1 cellular context compared by ENCODE assay signal in genomic region chr2:171432969-171433762, GRCh38.
TF ChIP-seq lines count a peak whose summit lies in the region.

No MANE protein-coding gene starts in this region.

TF ChIP-seq in HepG2, 621 proteins besides CTCF, POLR2A, EP300 and RAD21 (continued from another document and continues in another):
- TF ChIP-seq ZNF639 (CRISPR knock-in tag; conservative IDR thresholded peaks at IDR 0.05): no peak
- no peak for TF ChIP-seq CHCHD3 (CRISPR knock-in tag; IDR thresholded peaks at IDR 0.05)
- no peak for TF ChIP-seq ZNF652 (CRISPR knock-in tag; IDR thresholded peaks at IDR 0.05; ENCODE audit: borderline replicate concordance, low read depth)
- TF ChIP-seq SAP130 (CRISPR knock-in tag; IDR thresholded peaks at IDR 0.05; ENCODE audit: low read depth): peak; percentile 39
- no peak for TF ChIP-seq ZNF720 (CRISPR knock-in tag; IDR thresholded peaks at IDR 0.05)
- TF ChIP-seq ZNF326 (CRISPR knock-in tag; IDR thresholded peaks at IDR 0.05; ENCODE audit: borderline replicate concordance): no peak
- TF ChIP-seq GMEB1 (CRISPR knock-in tag; IDR thresholded peaks at IDR 0.05; ENCODE audit: borderline replicate concordance): no peak
- TF ChIP-seq PTBP1 (IDR thresholded peaks at IDR 0.05; ENCODE audit: low read depth, low read length, poor library complexity, severe bottlenecking): no peak
- TF ChIP-seq PAX8 (CRISPR knock-in tag; IDR thresholded peaks at IDR 0.05; ENCODE audit: borderline replicate concordance): no peak
- no peak; the same call in 1 of the 2 replicates for TF ChIP-seq ZNF605 (CRISPR knock-in tag; IDR thresholded peaks at IDR 0.05)
- peak; percentile 35; the same call in 1 of the 2 replicates for TF ChIP-seq NKX3-1 (CRISPR knock-in tag; IDR thresholded peaks at IDR 0.05)
- TF ChIP-seq PHB2 (IDR thresholded peaks at IDR 0.05; ENCODE audit: partially characterized antibody): no peak
- 0 out of 2 replicates have a peak, but pooled peaks have one; percentile 50 for TF ChIP-seq ZNF782 (CRISPR knock-in tag; IDR thresholded peaks at IDR 0.05; ENCODE audit: borderline replicate concordance)
- TF ChIP-seq ATRX (CRISPR knock-in tag; IDR thresholded peaks at IDR 0.05; ENCODE audit: borderline replicate concordance): no peak
- TF ChIP-seq, protein P1, sequence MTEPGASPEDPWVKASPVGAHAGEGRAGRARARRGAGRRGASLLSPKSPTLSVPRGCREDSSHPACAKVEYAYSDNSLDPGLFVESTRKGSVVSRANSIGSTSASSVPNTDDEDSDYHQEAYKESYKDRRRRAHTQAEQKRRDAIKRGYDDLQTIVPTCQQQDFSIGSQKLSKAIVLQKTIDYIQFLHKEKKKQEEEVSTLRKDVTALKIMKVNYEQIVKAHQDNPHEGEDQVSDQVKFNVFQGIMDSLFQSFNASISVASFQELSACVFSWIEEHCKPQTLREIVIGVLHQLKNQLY (CRISPR knock-in tag; IDR thresholded peaks at IDR 0.05): no peak
- 0 out of 2 replicates have a peak, but pooled peaks have one; percentile 22 for TF ChIP-seq ZNF589 (CRISPR knock-in tag; conservative IDR thresholded peaks at IDR 0.05)
- TF ChIP-seq YEATS2 (CRISPR knock-in tag; IDR thresholded peaks at IDR 0.05; ENCODE audit: borderline replicate concordance): 0 out of 2 replicates have a peak, but pooled peaks have one; percentile 13
- 0 out of 2 replicates have a peak, but pooled peaks have one; percentile 11 for TF ChIP-seq ZNF136 (CRISPR knock-in tag; IDR thresholded peaks at IDR 0.05; ENCODE audit: low read depth)
- TF ChIP-seq, protein P2, sequence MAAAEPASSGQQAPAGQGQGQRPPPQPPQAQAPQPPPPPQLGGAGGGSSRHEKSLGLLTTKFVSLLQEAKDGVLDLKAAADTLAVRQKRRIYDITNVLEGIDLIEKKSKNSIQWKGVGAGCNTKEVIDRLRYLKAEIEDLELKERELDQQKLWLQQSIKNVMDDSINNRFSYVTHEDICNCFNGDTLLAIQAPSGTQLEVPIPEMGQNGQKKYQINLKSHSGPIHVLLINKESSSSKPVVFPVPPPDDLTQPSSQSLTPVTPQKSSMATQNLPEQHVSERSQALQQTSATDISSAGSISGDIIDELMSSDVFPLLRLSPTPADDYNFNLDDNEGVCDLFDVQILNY (CRISPR knock-in tag; conservative IDR thresholded peaks at IDR 0.05): no peak
- TF ChIP-seq KLF6 (CRISPR knock-in tag; IDR thresholded peaks at IDR 0.05): no peak; the same call in 1 of the 2 replicates
- TF ChIP-seq SKI (IDR thresholded peaks at IDR 0.05; ENCODE audit: partially characterized antibody): peak; percentile 52
- no peak for TF ChIP-seq TFAP4 (IDR thresholded peaks at IDR 0.05; ENCODE audit: borderline replicate concordance, low read depth)
- TF ChIP-seq, protein P3, sequence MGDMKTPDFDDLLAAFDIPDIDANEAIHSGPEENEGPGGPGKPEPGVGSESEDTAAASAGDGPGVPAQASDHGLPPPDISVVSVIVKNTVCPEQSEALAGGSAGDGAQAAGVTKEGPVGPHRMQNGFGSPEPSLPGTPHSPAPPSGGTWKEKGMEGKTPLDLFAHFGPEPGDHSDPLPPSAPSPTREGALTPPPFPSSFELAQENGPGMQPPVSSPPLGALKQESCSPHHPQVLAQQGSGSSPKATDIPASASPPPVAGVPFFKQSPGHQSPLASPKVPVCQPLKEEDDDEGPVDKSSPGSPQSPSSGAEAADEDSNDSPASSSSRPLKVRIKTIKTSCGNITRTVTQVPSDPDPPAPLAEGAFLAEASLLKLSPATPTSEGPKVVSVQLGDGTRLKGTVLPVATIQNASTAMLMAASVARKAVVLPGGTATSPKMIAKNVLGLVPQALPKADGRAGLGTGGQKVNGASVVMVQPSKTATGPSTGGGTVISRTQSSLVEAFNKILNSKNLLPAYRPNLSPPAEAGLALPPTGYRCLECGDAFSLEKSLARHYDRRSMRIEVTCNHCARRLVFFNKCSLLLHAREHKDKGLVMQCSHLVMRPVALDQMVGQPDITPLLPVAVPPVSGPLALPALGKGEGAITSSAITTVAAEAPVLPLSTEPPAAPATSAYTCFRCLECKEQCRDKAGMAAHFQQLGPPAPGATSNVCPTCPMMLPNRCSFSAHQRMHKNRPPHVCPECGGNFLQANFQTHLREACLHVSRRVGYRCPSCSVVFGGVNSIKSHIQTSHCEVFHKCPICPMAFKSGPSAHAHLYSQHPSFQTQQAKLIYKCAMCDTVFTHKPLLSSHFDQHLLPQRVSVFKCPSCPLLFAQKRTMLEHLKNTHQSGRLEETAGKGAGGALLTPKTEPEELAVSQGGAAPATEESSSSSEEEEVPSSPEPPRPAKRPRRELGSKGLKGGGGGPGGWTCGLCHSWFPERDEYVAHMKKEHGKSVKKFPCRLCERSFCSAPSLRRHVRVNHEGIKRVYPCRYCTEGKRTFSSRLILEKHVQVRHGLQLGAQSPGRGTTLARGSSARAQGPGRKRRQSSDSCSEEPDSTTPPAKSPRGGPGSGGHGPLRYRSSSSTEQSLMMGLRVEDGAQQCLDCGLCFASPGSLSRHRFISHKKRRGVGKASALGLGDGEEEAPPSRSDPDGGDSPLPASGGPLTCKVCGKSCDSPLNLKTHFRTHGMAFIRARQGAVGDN (CRISPR knock-in tag; IDR thresholded peaks at IDR 0.05): no peak
- no peak for TF ChIP-seq CEBPB (IDR thresholded peaks at IDR 0.05; ENCODE audit: borderline replicate concordance, low read depth, low read length)
- no peak for TF ChIP-seq NFYB (CRISPR knock-in tag; IDR thresholded peaks at IDR 0.05)
- TF ChIP-seq, protein P4, sequence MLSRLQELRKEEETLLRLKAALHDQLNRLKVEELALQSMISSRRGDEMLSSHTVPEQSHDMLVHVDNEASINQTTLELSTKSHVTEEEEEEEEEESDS (CRISPR knock-in tag; IDR thresholded peaks at IDR 0.05; ENCODE audit: borderline replicate concordance): no peak
- no peak for TF ChIP-seq ZNF225 (CRISPR knock-in tag; IDR thresholded peaks at IDR 0.05)
- no peak for TF ChIP-seq ZNF770 (CRISPR knock-in tag; IDR thresholded peaks at IDR 0.05)
- no peak for TF ChIP-seq CREM (IDR thresholded peaks at IDR 0.05)
- no peak for TF ChIP-seq CREM (CRISPR knock-in tag; IDR thresholded peaks at IDR 0.05)
- no peak for TF ChIP-seq NCOA5 (CRISPR knock-in tag; IDR thresholded peaks at IDR 0.05)
- TF ChIP-seq, protein P5, sequence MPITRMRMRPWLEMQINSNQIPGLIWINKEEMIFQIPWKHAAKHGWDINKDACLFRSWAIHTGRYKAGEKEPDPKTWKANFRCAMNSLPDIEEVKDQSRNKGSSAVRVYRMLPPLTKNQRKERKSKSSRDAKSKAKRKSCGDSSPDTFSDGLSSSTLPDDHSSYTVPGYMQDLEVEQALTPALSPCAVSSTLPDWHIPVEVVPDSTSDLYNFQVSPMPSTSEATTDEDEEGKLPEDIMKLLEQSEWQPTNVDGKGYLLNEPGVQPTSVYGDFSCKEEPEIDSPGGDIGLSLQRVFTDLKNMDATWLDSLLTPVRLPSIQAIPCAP (CRISPR knock-in tag; IDR thresholded peaks at IDR 0.05; ENCODE audit: low read depth): no peak
- 0 out of 2 replicates have a peak, but pooled peaks have one; percentile 21 for TF ChIP-seq NCOR1 (IDR thresholded peaks at IDR 0.05; ENCODE audit: borderline replicate concordance, low read length)
- no peak for TF ChIP-seq EEA1 (CRISPR knock-in tag; IDR thresholded peaks at IDR 0.05; ENCODE audit: borderline replicate concordance)
- TF ChIP-seq SRF (IDR thresholded peaks at IDR 0.05; ENCODE audit: low read depth, low read length): no peak
- TF ChIP-seq TOE1 (CRISPR knock-in tag; IDR thresholded peaks at IDR 0.05): no peak
- no peak for TF ChIP-seq WIZ (CRISPR knock-in tag; IDR thresholded peaks at IDR 0.05)
- TF ChIP-seq, protein P6, sequence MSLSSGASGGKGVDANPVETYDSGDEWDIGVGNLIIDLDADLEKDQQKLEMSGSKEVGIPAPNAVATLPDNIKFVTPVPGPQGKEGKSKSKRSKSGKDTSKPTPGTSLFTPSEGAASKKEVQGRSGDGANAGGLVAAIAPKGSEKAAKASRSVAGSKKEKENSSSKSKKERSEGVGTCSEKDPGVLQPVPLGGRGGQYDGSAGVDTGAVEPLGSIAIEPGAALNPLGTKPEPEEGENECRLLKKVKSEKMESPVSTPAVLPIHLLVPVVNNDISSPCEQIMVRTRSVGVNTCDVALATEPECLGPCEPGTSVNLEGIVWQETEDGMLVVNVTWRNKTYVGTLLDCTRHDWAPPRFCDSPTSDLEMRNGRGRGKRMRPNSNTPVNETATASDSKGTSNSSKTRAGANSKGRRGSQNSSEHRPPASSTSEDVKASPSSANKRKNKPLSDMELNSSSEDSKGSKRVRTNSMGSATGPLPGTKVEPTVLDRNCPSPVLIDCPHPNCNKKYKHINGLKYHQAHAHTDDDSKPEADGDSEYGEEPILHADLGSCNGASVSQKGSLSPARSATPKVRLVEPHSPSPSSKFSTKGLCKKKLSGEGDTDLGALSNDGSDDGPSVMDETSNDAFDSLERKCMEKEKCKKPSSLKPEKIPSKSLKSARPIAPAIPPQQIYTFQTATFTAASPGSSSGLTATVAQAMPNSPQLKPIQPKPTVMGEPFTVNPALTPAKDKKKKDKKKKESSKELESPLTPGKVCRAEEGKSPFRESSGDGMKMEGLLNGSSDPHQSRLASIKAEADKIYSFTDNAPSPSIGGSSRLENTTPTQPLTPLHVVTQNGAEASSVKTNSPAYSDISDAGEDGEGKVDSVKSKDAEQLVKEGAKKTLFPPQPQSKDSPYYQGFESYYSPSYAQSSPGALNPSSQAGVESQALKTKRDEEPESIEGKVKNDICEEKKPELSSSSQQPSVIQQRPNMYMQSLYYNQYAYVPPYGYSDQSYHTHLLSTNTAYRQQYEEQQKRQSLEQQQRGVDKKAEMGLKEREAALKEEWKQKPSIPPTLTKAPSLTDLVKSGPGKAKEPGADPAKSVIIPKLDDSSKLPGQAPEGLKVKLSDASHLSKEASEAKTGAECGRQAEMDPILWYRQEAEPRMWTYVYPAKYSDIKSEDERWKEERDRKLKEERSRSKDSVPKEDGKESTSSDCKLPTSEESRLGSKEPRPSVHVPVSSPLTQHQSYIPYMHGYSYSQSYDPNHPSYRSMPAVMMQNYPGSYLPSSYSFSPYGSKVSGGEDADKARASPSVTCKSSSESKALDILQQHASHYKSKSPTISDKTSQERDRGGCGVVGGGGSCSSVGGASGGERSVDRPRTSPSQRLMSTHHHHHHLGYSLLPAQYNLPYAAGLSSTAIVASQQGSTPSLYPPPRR (CRISPR knock-in tag; IDR thresholded peaks at IDR 0.05; ENCODE audit: borderline replicate concordance): no peak
- TF ChIP-seq ZNF737 (CRISPR knock-in tag; IDR thresholded peaks at IDR 0.05; ENCODE audit: borderline replicate concordance): no peak
- TF ChIP-seq, protein P7, sequence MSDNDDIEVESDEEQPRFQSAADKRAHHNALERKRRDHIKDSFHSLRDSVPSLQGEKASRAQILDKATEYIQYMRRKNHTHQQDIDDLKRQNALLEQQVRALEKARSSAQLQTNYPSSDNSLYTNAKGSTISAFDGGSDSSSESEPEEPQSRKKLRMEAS (IDR thresholded peaks at IDR 0.05): peak; percentile 97
- peak; percentile 19 for TF ChIP-seq RBM22 (optimal IDR thresholded peaks at IDR 0.05; ENCODE audit: low read length)
- no peak for TF ChIP-seq TRAFD1 (CRISPR knock-in tag; IDR thresholded peaks at IDR 0.05; ENCODE audit: borderline replicate concordance)
- TF ChIP-seq HOXA7 (CRISPR knock-in tag; IDR thresholded peaks at IDR 0.05): no peak
